In genomic region chr15:64096486-64097431, GRCh38 we compare ENCODE assay signal across 8 cellular contexts. TPM values are rescaled to one million over a fixed set of nuclear protein-coding genes. Genes with fewer than 3 reads are reported as not detected.
DNase-seq lines count a peak whose midpoint lies in the region; ATAC-seq, FAIRE-seq and TF ChIP-seq lines count a peak whose summit lies in the region.

No MANE protein-coding gene starts in this region.

- CTCF ChIA-PET in K562 (lab: Yijun Ruan, JAX; ENCODE audit: low intra/inter-chr PET ratio): no interaction called here

- peaks cover 12% of the 10 kb centered on the region for H4K20me1 ChIP-seq in K562 (replicated peaks; ENCODE audit: control insufficient read depth, insufficient read depth, low read length)

- H3K36me3 ChIP-seq in MG63: 0 out of 2 replicates have a peak, but pooled peaks cover 4% of the 10 kb centered on the region
- peaks cover 16% of the 10 kb centered on the region; the same call in 2 of the 3 replicates for H3K36me3 ChIP-seq in K562 (ENCODE audit: control insufficient read depth, insufficient read depth, low read length)
- H3K36me3 ChIP-seq in upper lobe of left lung: no peaks in the 10 kb centered on the region

- in situ Hi-C loops in K562 (cut with MboI): no loop called here

- intact Hi-C loops in K562 (cut with micrococcal nuclease) (no loop called here), lower leg skin (cut with DNase I; ENCODE audit: low total_unique reads) (loop anchor here (10.0 kb wide), 1 partner anchor 58 kb away; the partner anchor contains the start of gene SNX22)

- WGBS in K562 (ENCODE audit: insufficient coverage, low coverage, missing lambda C conversion rate): under 1% methylated on average over 24 of the region's 24 CpGs
- WGBS in lower leg skin, 2 donors: 2 to 3% methylated on average over 24 of the region's 24 CpGs
- WGBS in upper lobe of left lung, 2 donors: 4 to 5% methylated on average over 18 to 24 of the region's 24 CpGs

- no peak for FAIRE-seq in K562 (lab: Jason Lieb, UNC)
- FAIRE-seq in RCC 7860 (lab: Jason Lieb, UNC): no peak

- POLR2A ChIA-PET in K562 (lab: Yijun Ruan, JAX): interaction anchor here (0.6 to 1.1 kb wide), 5 partner anchors 14 to 1362 kb away, joined by 3 to 5 read pairs (median 4); partner anchors contain the start of gene ZNF609

- TF ChIP-seq EP300 in K562 (IDR thresholded peaks at IDR 0.05; ENCODE audit: low read length) (no peak), upper lobe of left lung (IDR thresholded peaks at IDR 0.05) (no peak)

- peak; percentile 27 for DNase-seq in DMS53 (lab: John Stamatoyannopoulos, UW)
- no peak for DNase-seq in DMS53 treated with DMSO at 0.1 percent for 48 hours (lab: John Stamatoyannopoulos, UW; ENCODE audit: unreplicated experiment)
- no peak for DNase-seq in MG63
- DNase-seq in K562 (ENCODE audit: extremely low read depth in 1 of 4, low spot score in 3 of 4): peak in 1 of 4 experiments; percentile 52
- no peak for DNase-seq in lower leg skin (ENCODE audit: low spot score in 2 of 2)
- no peak for DNase-seq in upper lobe of left lung
- no peak for DNase-seq in RCC 7860 (ENCODE audit: low spot score)

- H3K4me2 ChIP-seq in K562 (ENCODE audit: insufficient read depth, low read length): peak overlapping the region; percentile 95

- H3K4me1 ChIP-seq in K562 (replicated peaks in 1 of 2; ENCODE audit: control insufficient read depth in 2 of 2, insufficient read depth in 2 of 2, low read length in 2 of 2) (peaks cover 6 to 16% of the 10 kb centered on the region in 2 experiments), upper lobe of left lung (peaks cover 63 to 81% (median 66%) of the 10 kb centered on the region in 4 donors)

- H3K79me2 ChIP-seq in K562 (ENCODE audit: control insufficient read depth, insufficient read depth, low read length): peaks cover 91% of the 10 kb centered on the region

- no peaks in the 10 kb centered on the region for H3K27me3 ChIP-seq in MG63
- no peaks in the 10 kb centered on the region for H3K27me3 ChIP-seq in K562 (ENCODE audit: control insufficient read depth in 2 of 2, insufficient read depth in 2 of 2, low read length in 2 of 2)
- H3K27me3 ChIP-seq in upper lobe of left lung: no peaks in the 10 kb centered on the region

- peak overlapping the region; percentile 88 to 94 for H3K9ac ChIP-seq in K562 (ENCODE audit: insufficient read depth in 1 of 2, low read depth in 2 of 2, low read length in 2 of 2)

- peak in 1 of 3 experiments; percentile 36; a peak in 2 of 6 replicates for TF ChIP-seq CTCF in K562 (IDR thresholded peaks at IDR 0.05 in 2 of 3, conservative IDR thresholded peaks at IDR 0.05 in 1 of 3; ENCODE audit: insufficient read depth in 2 of 3, low read depth in 1 of 3, low read length in 3 of 3)
- no peak for TF ChIP-seq CTCF in lower leg skin (IDR thresholded peaks at IDR 0.05)
- TF ChIP-seq CTCF in upper lobe of left lung (IDR thresholded peaks at IDR 0.05): peak in 1 of 6 experiments; percentile 22

- H3K9me1 ChIP-seq in K562 (ENCODE audit: control insufficient read depth, insufficient read depth, low read length): no peaks in the 10 kb centered on the region

- H3K9me3 ChIP-seq in MG63 (no peaks in the 10 kb centered on the region), K562 (replicated peaks; ENCODE audit: control insufficient read depth, insufficient read depth, low read depth, low read length) (no peaks in the 10 kb centered on the region), upper lobe of left lung (no peaks in the 10 kb centered on the region)

- H3K4me3 ChIP-seq in MG63 (peak overlapping the region; percentile 88), K562 (peak overlapping the region; percentile 81), lower leg skin (ENCODE audit: low read depth, poor library complexity, severe bottlenecking) (peak overlapping the region; percentile 83), upper lobe of left lung (peak overlapping the region; percentile 54 to 86 (median 71))

- TF ChIP-seq RAD21 in K562 (CRISPR knock-in tag; conservative IDR thresholded peaks at IDR 0.05 in 1 of 2, IDR thresholded peaks at IDR 0.05 in 1 of 2): no peak; a peak in 1 of 4 replicates

- TF ChIP-seq POLR2A in K562 (conservative IDR thresholded peaks at IDR 0.05) (no peak), lower leg skin (IDR thresholded peaks at IDR 0.05) (no peak), upper lobe of left lung (IDR thresholded peaks at IDR 0.05) (no peak)

- H2AFZ ChIP-seq in K562 (ENCODE audit: low read depth, low read length): peak overlapping the region; percentile 71

- H3K27ac ChIP-seq in K562 (ENCODE audit: extremely low read depth, low read depth, low read length): peak overlapping the region; percentile 85
- peak overlapping the region; percentile 82 to 91 (median 90) for H3K27ac ChIP-seq in upper lobe of left lung

- ATAC-seq in K562 (peak; percentile 7), upper lobe of left lung (ENCODE audit: low FRiP score in 2 of 2) (no peak), GM18861 (IDR thresholded peaks at IDR 0.05; ENCODE audit: unreplicated experiment) (no peak)

- no TSS peak for BruUV-seq in K562 (replicated peaks; lab: Mats Ljungman, UMichigan)

RNA-seq across cellular contexts. Expression of gene SNX1, which starts 1.0 kb away (rescaled TPM):
- total RNA-seq in MG63 (2014; rRNA removed; shearing (Covaris generic); ENCODE audit: low replicate concordance): 80.1 and 97.9 TPM in 2 replicates
- 111 and 159 TPM in 2 replicates for total RNA-seq in K562 (2011; cell fraction: chromatin; rRNA removed; ENCODE audit: low replicate concordance)
- total RNA-seq in K562 (2011; cell fraction: nucleolus; rRNA removed): 71.4 and 72.4 TPM in 2 replicates
- 79.0 and 93.2 TPM in 2 replicates for total RNA-seq in K562 (2011; cell fraction: nucleoplasm; rRNA removed)
- total RNA-seq in K562 (2014; rRNA removed) (29.0 and 41.7 TPM in 2 replicates), K562 (2014; rRNA removed; fragmentation: Illumina TruSeq; extraction: Trizol) (51.0 and 56.4 TPM in 2 replicates), K562 (2015; rRNA removed; fragmentation: Illumina TruSeq; extraction: Trizol) (57.5 and 59.9 TPM in 2 replicates), K562 (2021) (94.0 and 105 TPM in 2 replicates), lower leg skin (10 to 100 TPM; 51.3 to 94.9 (median 65.7) TPM), upper lobe of left lung (100 to 1,000 TPM; 103 to 234 (median 154) TPM)
- polyA plus RNA-seq in K562 (2011; rRNA removed) (68.8 and 76.2 TPM in 2 replicates), K562 (2014; fragmentation: Illumina TruSeq; extraction: Trizol) (81.8 and 87.8 TPM in 2 replicates), K562 (2014; fragmentation: Nextera tagmentation; extraction: Ambion mirVana) (10 to 100 TPM; 11.0 to 18.6 TPM), K562 (2014; rRNA removed) (84.5 and 91.6 TPM in 2 replicates)
- 46.1 and 50.8 TPM in 2 replicates for polyA plus RNA-seq in K562 (2011; cell fraction: cytosol; rRNA removed)
- polyA plus RNA-seq in K562 (2011; cell fraction: nucleus; rRNA removed): 87.7 and 120 TPM in 2 replicates
- polyA plus RNA-seq in K562 (2012): 55.3 and 59.0 TPM in 2 replicates
- polyA minus RNA-seq in K562 (2011; rRNA and poly(A)+ RNA removed): 54.5 and 59.3 TPM in 2 replicates
- polyA minus RNA-seq in K562 (2011; cell fraction: cytosol; rRNA and poly(A)+ RNA removed): 26.2 and 36.9 TPM in 2 replicates
- 29.8 and 37.3 TPM in 2 replicates for polyA minus RNA-seq in K562 (2011; cell fraction: nucleus; rRNA and poly(A)+ RNA removed)

RNA-seq across cellular contexts. Expression of gene CIAO2A, which starts 3.1 kb away (rescaled TPM):
- total RNA-seq in MG63 (2014; rRNA removed; shearing (Covaris generic); ENCODE audit: low replicate concordance): 176 and 187 TPM in 2 replicates
- total RNA-seq in K562 (2011; cell fraction: chromatin; rRNA removed; ENCODE audit: low replicate concordance): 15.6 and 44.0 TPM in 2 replicates
- 20.5 and 22.0 TPM in 2 replicates for total RNA-seq in K562 (2011; cell fraction: nucleolus; rRNA removed)
- 45.9 and 58.2 TPM in 2 replicates for total RNA-seq in K562 (2011; cell fraction: nucleoplasm; rRNA removed)
- total RNA-seq in K562 (2014; rRNA removed): 275 and 313 TPM in 2 replicates
- 251 and 275 TPM in 2 replicates for total RNA-seq in K562 (2014; rRNA removed; fragmentation: Illumina TruSeq; extraction: Trizol)
- total RNA-seq in K562 (2015; rRNA removed; fragmentation: Illumina TruSeq; extraction: Trizol): 287 and 321 TPM in 2 replicates
- total RNA-seq in K562 (2021): 161 and 181 TPM in 2 replicates
- 189 and 280 TPM in 2 replicates for polyA plus RNA-seq in K562 (2011; rRNA removed)
- 54.1 and 108 TPM in 2 replicates for polyA plus RNA-seq in K562 (2011; cell fraction: cytosol; rRNA removed)
- polyA plus RNA-seq in K562 (2011; cell fraction: nucleus; rRNA removed): 34.6 and 53.7 TPM in 2 replicates
- polyA plus RNA-seq in K562 (2012): 167 and 221 TPM in 2 replicates
- polyA plus RNA-seq in K562 (2014; fragmentation: Illumina TruSeq; extraction: Trizol): 223 and 243 TPM in 2 replicates
- polyA plus RNA-seq in K562 (2014; fragmentation: Nextera tagmentation; extraction: Ambion mirVana): 100 to 1,000 TPM; 354 to 408 TPM
- polyA plus RNA-seq in K562 (2014; rRNA removed): 381 and 429 TPM in 2 replicates
- 45.9 and 50.0 TPM in 2 replicates for polyA minus RNA-seq in K562 (2011; rRNA and poly(A)+ RNA removed)
- polyA minus RNA-seq in K562 (2011; cell fraction: cytosol; rRNA and poly(A)+ RNA removed): 23.8 and 27.5 TPM in 2 replicates
- 14.0 and 25.8 TPM in 2 replicates for polyA minus RNA-seq in K562 (2011; cell fraction: nucleus; rRNA and poly(A)+ RNA removed)
- 10 to 100 TPM; 18.7 to 36.8 (median 30.7) TPM for total RNA-seq in lower leg skin
- 10 to 100 TPM; 38.8 to 70.3 (median 49.2) TPM for total RNA-seq in upper lobe of left lung

RNA-seq across cellular contexts. Expression of gene DAPK2, which starts 50.5 kb away (rescaled TPM):
- 1.3 and 3.5 TPM in 2 replicates for total RNA-seq in MG63 (2014; rRNA removed; shearing (Covaris generic); ENCODE audit: low replicate concordance)
- total RNA-seq in K562 (2011; cell fraction: chromatin; rRNA removed; ENCODE audit: low replicate concordance): 6.8 and 11.4 TPM in 2 replicates
- 5.1 and 6.5 TPM in 2 replicates for total RNA-seq in K562 (2011; cell fraction: nucleolus; rRNA removed)
- total RNA-seq in K562 (2011; cell fraction: nucleoplasm; rRNA removed): 7.7 and 10.2 TPM in 2 replicates
- total RNA-seq in K562 (2014; rRNA removed) (2.2 and 3.3 TPM in 2 replicates), K562 (2014; rRNA removed; fragmentation: Illumina TruSeq; extraction: Trizol) (1.6 and 1.7 TPM in 2 replicates), K562 (2015; rRNA removed; fragmentation: Illumina TruSeq; extraction: Trizol) (1.3 and 2.2 TPM in 2 replicates), K562 (2021) (3.3 and 3.9 TPM in 2 replicates), lower leg skin (10 to 100 TPM; 10.9 to 27.5 (median 13.3) TPM), upper lobe of left lung (100 to 1,000 TPM in 4 of 6 donors, 10 to 100 TPM in 2; 58.3 to 270 (median 136) TPM)
- polyA plus RNA-seq in K562 (2011; rRNA removed) (2.9 and 5.2 TPM in 2 replicates), K562 (2014; fragmentation: Illumina TruSeq; extraction: Trizol) (1.4 and 1.9 TPM in 2 replicates), K562 (2014; fragmentation: Nextera tagmentation; extraction: Ambion mirVana) (under 1 TPM; 0.14 to 0.20 TPM), K562 (2014; rRNA removed) (3.5 and 3.6 TPM in 2 replicates)
- 2.5 and 5.4 TPM in 2 replicates for polyA plus RNA-seq in K562 (2011; cell fraction: cytosol; rRNA removed)
- polyA plus RNA-seq in K562 (2011; cell fraction: nucleus; rRNA removed): 7.6 and 18.2 TPM in 2 replicates
- polyA plus RNA-seq in K562 (2012): 1.7 and 4.1 TPM in 2 replicates
- 2.5 and 3.3 TPM in 2 replicates for polyA minus RNA-seq in K562 (2011; rRNA and poly(A)+ RNA removed)
- 2.2 and 2.9 TPM in 2 replicates for polyA minus RNA-seq in K562 (2011; cell fraction: cytosol; rRNA and poly(A)+ RNA removed)
- polyA minus RNA-seq in K562 (2011; cell fraction: nucleus; rRNA and poly(A)+ RNA removed): 3.6 and 5.4 TPM in 2 replicates

RNA-seq across cellular contexts. Expression of gene SNX22, which starts 54.8 kb away (rescaled TPM):
- not detected in 2 replicates for total RNA-seq in MG63 (2014; rRNA removed; shearing (Covaris generic); ENCODE audit: low replicate concordance)
- 2.8 and 8.7 TPM in 2 replicates for total RNA-seq in K562 (2011; cell fraction: chromatin; rRNA removed; ENCODE audit: low replicate concordance)
- total RNA-seq in K562 (2011; cell fraction: nucleolus; rRNA removed): 8.5 and 10.3 TPM in 2 replicates
- total RNA-seq in K562 (2011; cell fraction: nucleoplasm; rRNA removed): 4.7 and 5.8 TPM in 2 replicates
- total RNA-seq in K562 (2014; rRNA removed) (2.1 and 2.3 TPM in 2 replicates), K562 (2014; rRNA removed; fragmentation: Illumina TruSeq; extraction: Trizol) (0.99 and 1.2 TPM in 2 replicates), K562 (2015; rRNA removed; fragmentation: Illumina TruSeq; extraction: Trizol) (1.1 and 1.2 TPM in 2 replicates), K562 (2021) (1.8 and 3.0 TPM in 2 replicates), lower leg skin (1 to 10 TPM in 1 of 4 donors, under 1 TPM in 2, not detected in 1; 0.12 to 1.6 (median 0.39) TPM), upper lobe of left lung (10 to 100 TPM in 5 of 6 donors, 1 to 10 TPM in 1; 9.6 to 44.0 (median 24.8) TPM)
- polyA plus RNA-seq in K562 (2011; rRNA removed) (0.89 and 0.91 TPM in 2 replicates), K562 (2014; fragmentation: Illumina TruSeq; extraction: Trizol) (0.98 and 1.3 TPM in 2 replicates), K562 (2014; fragmentation: Nextera tagmentation; extraction: Ambion mirVana) (1 to 10 TPM; 2.0 TPM), K562 (2014; rRNA removed) (1.7 and 2.0 TPM in 2 replicates)
- 0.52 and 2.0 TPM in 2 replicates for polyA plus RNA-seq in K562 (2011; cell fraction: cytosol; rRNA removed)
- polyA plus RNA-seq in K562 (2011; cell fraction: nucleus; rRNA removed): 4.2 and 8.3 TPM in 2 replicates
- polyA plus RNA-seq in K562 (2012): 2.1 and 2.4 TPM in 2 replicates
- polyA minus RNA-seq in K562 (2011; rRNA and poly(A)+ RNA removed): 0.84 and 1.3 TPM in 2 replicates
- polyA minus RNA-seq in K562 (2011; cell fraction: cytosol; rRNA and poly(A)+ RNA removed): 0.67 and 0.73 TPM in 2 replicates
- polyA minus RNA-seq in K562 (2011; cell fraction: nucleus; rRNA and poly(A)+ RNA removed): 4.8 and 5.0 TPM in 2 replicates
